ENCODE assay signal across 8 cellular contexts in genomic region chr5:80254767-80255424, GRCh38. TPM values are rescaled to one million over a fixed set of nuclear protein-coding genes. Genes with fewer than 3 reads are reported as not detected.
DNase-seq lines count a peak whose midpoint lies in the region; ATAC-seq and TF ChIP-seq lines count a peak whose summit lies in the region.

No MANE protein-coding gene starts in this region.

- H3K4me3 ChIP-seq in KMS-11 (IDR thresholded peaks at IDR 0.05; ENCODE audit: insufficient read depth, low read depth, low read length), result no peak overlapping the region
- H3K4me3 ChIP-seq in adipocyte (ENCODE audit: low read length), result peak overlapping the region; percentile 91
- H3K4me3 ChIP-seq in heart right ventricle, result peak overlapping the region; percentile 70 to 97 (median 80)
- peak overlapping the region; percentile 72 to 83 for H3K4me3 ChIP-seq in prostate gland

- ATAC-seq in heart right ventricle (peak in 7 of 8 donors; percentile 1 to 34 (median 19)), HG02884 (IDR thresholded peaks at IDR 0.05; ENCODE audit: unreplicated experiment) (no peak), GM21619 (IDR thresholded peaks at IDR 0.05; ENCODE audit: unreplicated experiment) (no peak)

- H3K79me2 ChIP-seq in KMS-11 (ENCODE audit: insufficient read depth, low read depth), result peaks cover 62% of the 10 kb centered on the region

- TF ChIP-seq CTCF in GM10266 (IDR thresholded peaks at IDR 0.05; ENCODE audit: control insufficient read depth, insufficient read depth, low read depth, missing control alignments) (no peak), KMS-11 (conservative IDR thresholded peaks at IDR 0.05; ENCODE audit: low read depth, low read length) (no peak), heart right ventricle (IDR thresholded peaks at IDR 0.05) (no peak), prostate gland (IDR thresholded peaks at IDR 0.05) (no peak)

- no peaks in the 10 kb centered on the region for H3K27me3 ChIP-seq in KMS-11 (ENCODE audit: insufficient read depth, low read depth)
- no peaks in the 10 kb centered on the region for H3K27me3 ChIP-seq in adipocyte (replicated peaks; ENCODE audit: control insufficient read depth, insufficient read depth, low read length)
- no peaks in the 10 kb centered on the region for H3K27me3 ChIP-seq in heart right ventricle
- H3K27me3 ChIP-seq in prostate gland (replicated peaks; ENCODE audit: insufficient read depth), result no peaks in the 10 kb centered on the region

- H3K27ac ChIP-seq in KMS-11 (peak overlapping the region; percentile 69), heart right ventricle (peak overlapping the region; percentile 82 to 100 (median 94)), prostate gland (peak overlapping the region; percentile 89 to 95)

- TF ChIP-seq POLR2A in prostate gland (IDR thresholded peaks at IDR 0.05), result no peak

- H3K9ac ChIP-seq in KMS-11 (peak overlapping the region; percentile 95), adipocyte (ENCODE audit: low read length) (peak overlapping the region; percentile 82)

- DNase-seq in GM10266 (ENCODE audit: extremely low spot score) (peak; percentile 32), adipocyte (ENCODE audit: low read depth) (peak; percentile 43), heart right ventricle (no peak), prostate gland (ENCODE audit: low spot score) (peak; percentile 47), NCI-H1048 (lab: John Stamatoyannopoulos, UW) (no peak)

- H3K36me3 ChIP-seq in KMS-11 (ENCODE audit: insufficient read depth), result no peaks in the 10 kb centered on the region
- H3K36me3 ChIP-seq in adipocyte (ENCODE audit: control insufficient read depth, insufficient read depth, low read length, severe bottlenecking), result no peaks in the 10 kb centered on the region
- no peaks in the 10 kb centered on the region for H3K36me3 ChIP-seq in heart right ventricle
- no peaks in the 10 kb centered on the region for H3K36me3 ChIP-seq in prostate gland

- H2AFZ ChIP-seq in KMS-11 (ENCODE audit: low read depth), result peak overlapping the region; percentile 47

- H3K9me3 ChIP-seq in adipocyte (ENCODE audit: control insufficient read depth, low read length) (no peaks in the 10 kb centered on the region), heart right ventricle (no peaks in the 10 kb centered on the region), prostate gland (no peaks in the 10 kb centered on the region)

- H4K20me1 ChIP-seq in KMS-11 (ENCODE audit: insufficient read depth), result no peaks in the 10 kb centered on the region

- intact Hi-C loops in heart right ventricle (cut with DNase I), result loop anchor here in 9 of 10 donors (2.0 to 10.0 kb wide), 11 partner anchors 38 to 740 kb away; partner anchors contain the start of genes ZFYVE16 (in 2 of the 9) and HOMER1 (in 1 of the 9)
- intact Hi-C loops in prostate gland (cut with DNase I), result loop anchor here (5.0 kb wide), 2 partner anchors 113 to 152 kb away; partner anchors contain the start of gene ZFYVE16

- peaks cover 41% of the 10 kb centered on the region for H3K4me1 ChIP-seq in KMS-11 (ENCODE audit: low read depth, poor library complexity, severe bottlenecking)
- peaks cover 26% of the 10 kb centered on the region for H3K4me1 ChIP-seq in adipocyte (ENCODE audit: control insufficient read depth, insufficient read depth, low read length)
- H3K4me1 ChIP-seq in heart right ventricle, result peaks cover 11 to 61% (median 36%) of the 10 kb centered on the region in 9 donors
- H3K4me1 ChIP-seq in prostate gland (replicated peaks), result peaks cover 8% of the 10 kb centered on the region

- H3K4me2 ChIP-seq in KMS-11, result peak overlapping the region; percentile 99

- 1 to 2% methylated on average over 22 of the region's 22 CpGs for WGBS in heart right ventricle, 2 donors
- under 1% methylated on average over 22 of the region's 22 CpGs for WGBS in prostate gland

RNA-seq across cellular contexts. Expression of gene SERINC5, which starts 1.0 kb away (rescaled TPM):
- total RNA-seq in heart right ventricle (10 to 100 TPM; 13.2 to 21.9 (median 15.8) TPM), prostate gland (100 to 1,000 TPM; 127 to 205 TPM)
- polyA plus RNA-seq in heart right ventricle, result 1 to 10 TPM; 2.3 to 2.7 TPM

Comparison
In these comparisons a context has a peak if more than half of its experiments do, and no peak if none do; other contexts are left out.
1. DNase-seq: peak in GM10266 (single experiment), adipocyte (single experiment) and prostate gland (single experiment); none in heart right ventricle (0 of 2) and NCI-H1048 (single experiment).
2. ATAC-seq: peak in heart right ventricle (7 of 8); none in HG02884 (single experiment) and GM21619 (single experiment).
3. RNA of gene SERINC5, which starts 1.0 kb away (total RNA-seq): 127 to 205 TPM in prostate gland; 13.2 to 21.9 TPM in heart right ventricle; every median in the first group is over 4 times any median in the second.
4. Peak in every context shown above with its lines, with median percentiles within 50 percentile points of each other: H3K27ac ChIP-seq.